ENCODE assay signal across 8 cellular contexts in the genomic region with DNA sequence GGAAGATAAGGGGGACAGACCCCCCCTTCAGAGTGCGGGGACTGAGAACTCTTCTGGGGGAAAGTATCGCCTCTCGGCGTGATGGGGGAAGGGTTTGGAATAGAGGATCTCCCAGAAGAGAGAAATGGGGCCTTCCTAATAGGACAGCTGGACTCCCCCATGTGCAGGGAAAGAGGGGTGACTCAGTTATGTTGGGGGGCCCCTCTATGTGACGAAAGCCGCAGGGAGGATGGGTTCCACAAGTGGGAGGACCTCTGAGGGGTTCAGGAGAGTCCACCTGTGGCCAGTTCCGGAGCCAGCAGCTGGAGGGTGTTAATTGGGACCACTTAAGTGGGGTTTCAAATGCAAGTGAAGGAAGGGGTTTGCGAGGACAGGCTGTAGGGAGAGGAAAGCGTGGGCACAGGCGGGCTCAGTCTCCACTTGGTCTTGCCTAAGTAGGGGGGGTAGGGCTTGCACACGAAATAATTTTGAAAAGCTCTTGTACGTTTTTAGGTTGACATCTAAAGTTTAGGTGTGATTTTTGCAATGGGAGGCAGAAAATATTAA. TPM values are rescaled to one million over a fixed set of nuclear protein-coding genes. Genes with fewer than 3 reads are reported as not detected.
DNase-seq lines count a peak whose midpoint lies in the region; ATAC-seq and TF ChIP-seq lines count a peak whose summit lies in the region.

No MANE protein-coding gene starts in this region.

- BruUV-seq in MCF 10A (replicated peaks; lab: Mats Ljungman, UMichigan), result no TSS peak

- intact Hi-C loops in MCF 10A (cut with micrococcal nuclease), result no loop called here

- peaks cover 7% of the 10 kb centered on the region for H3K36me3 Mint-ChIP-seq in MCF 10A (ENCODE audit: insufficient read depth, unreplicated experiment)

- no peaks in the 10 kb centered on the region for H3K9me3 Mint-ChIP-seq in MCF 10A (ENCODE audit: unreplicated experiment)

- H3K4me3 ChIP-seq in GM06990 (replicated peaks; ENCODE audit: low read depth, low read length) (peak overlapping the region; percentile 70), HUES48 (ENCODE audit: low read depth, low read length) (peak overlapping the region; percentile 76), muscle layer of colon (ENCODE audit: low read depth in 1 of 2, low read length in 2 of 2) (peak overlapping the region; percentile 39)

- H3K4me1 Mint-ChIP-seq in MCF 10A (ENCODE audit: insufficient read depth, unreplicated experiment), result no peaks in the 10 kb centered on the region

- H3K27me3 Mint-ChIP-seq in MCF 10A (ENCODE audit: insufficient read depth, unreplicated experiment), result no peaks in the 10 kb centered on the region

- peak overlapping the region; percentile 78 for H3K4me3 Mint-ChIP-seq in MCF 10A (ENCODE audit: unreplicated experiment)

- H3K27ac ChIP-seq in HUES48 (ENCODE audit: low read depth, low read length), result peak overlapping the region; percentile 89
- no peak overlapping the region for H3K27ac ChIP-seq in muscle layer of colon (ENCODE audit: low read depth, low read length)

- POLR2A ChIA-PET in MCF 10A (lab: Yijun Ruan, JAX), result interaction anchor here (1.0 to 1.5 kb wide), 3 partner anchors 22 to 104 kb away, joined by 4 to 5 read pairs (median 4); a partner anchor contains a TSS

- ATAC-seq in GM19467 (IDR thresholded peaks at IDR 0.05; ENCODE audit: unreplicated experiment), result no peak

- H3K36me3 ChIP-seq in GM06990 (ENCODE audit: control insufficient read depth, insufficient read depth, low read length), result peaks cover under 1% of the 10 kb centered on the region; the same call in 1 of the 2 replicates
- H3K36me3 ChIP-seq in HUES48 (ENCODE audit: control insufficient read depth, insufficient read depth, low read length), result peaks cover 33% of the 10 kb centered on the region
- peaks cover 21% of the 10 kb centered on the region for H3K36me3 ChIP-seq in muscle layer of colon (ENCODE audit: insufficient read depth, low read length)

- H3K9me3 ChIP-seq in HUES48 (ENCODE audit: control insufficient read depth, insufficient read depth, low read length), result peaks cover 47% of the 10 kb centered on the region
- H3K9me3 ChIP-seq in muscle layer of colon (ENCODE audit: low read length), result no peaks in the 10 kb centered on the region

- H3K27me3 ChIP-seq in GM06990 (replicated peaks; ENCODE audit: control insufficient read depth, insufficient read depth, low read length), result no peaks in the 10 kb centered on the region
- no peaks in the 10 kb centered on the region for H3K27me3 ChIP-seq in HUES48 (ENCODE audit: control insufficient read depth, insufficient read depth, low read length)
- H3K27me3 ChIP-seq in muscle layer of colon (ENCODE audit: control insufficient read depth in 1 of 2, insufficient read depth in 2 of 2, low read length in 2 of 2), result no peaks in the 10 kb centered on the region

- TF ChIP-seq CTCF in GM06990 (IDR thresholded peaks at IDR 0.05; ENCODE audit: insufficient read depth, low read length, poor library complexity, severe bottlenecking), result no peak
- TF ChIP-seq CTCF in MCF 10A (IDR thresholded peaks at IDR 0.05; ENCODE audit: unreplicated experiment), result no peak

- CTCF ChIA-PET in MCF 10A (lab: Yijun Ruan, JAX), result no interaction called here

- H3K27ac Mint-ChIP-seq in MCF 10A (ENCODE audit: low read depth, unreplicated experiment), result peak overlapping the region; percentile 77

- DNase-seq in GM06990 (ENCODE audit: extremely low read depth, insufficient read length) (no peak), MCF 10A (ENCODE audit: unreplicated experiment) (peak; percentile 16), Kasumi-1 (lab: John Stamatoyannopoulos, UW) (no peak), GF-D8 (lab: John Stamatoyannopoulos, UW) (no peak), DMS153 (lab: John Stamatoyannopoulos, UW) (no peak)

- H3K4me1 ChIP-seq in HUES48 (ENCODE audit: control insufficient read depth, insufficient read depth, low read length), result peaks cover 14% of the 10 kb centered on the region; the same call in 1 of the 2 replicates
- no peaks in the 10 kb centered on the region for H3K4me1 ChIP-seq in muscle layer of colon (ENCODE audit: insufficient read depth, low read length)

- peak overlapping the region; percentile 29 for H3K9ac ChIP-seq in HUES48 (ENCODE audit: low read depth, low read length)
- H3K9ac ChIP-seq in muscle layer of colon (ENCODE audit: low read length), result no peak overlapping the region

RNA-seq across cellular contexts. Expression of a gene that starts 0.7 kb away (rescaled TPM):
- total RNA-seq in MCF 10A (2022), result 6.6 and 8.7 TPM in 2 replicates

RNA-seq across cellular contexts. Expression of a gene that starts 13.7 kb away (rescaled TPM):
- 0.37 and 0.96 TPM in 2 replicates for total RNA-seq in MCF 10A (2022)
